13 cellular contexts compared by ENCODE assay signal in genomic region chr2:85216051-85216431, GRCh38.
DNase-seq lines count a peak whose midpoint lies in the region; FAIRE-seq and TF ChIP-seq lines count a peak whose summit lies in the region.
"Had no signal": no experiment of that assay in that cellular context is flagged by ENCODE, and none has a peak within 500 bp of the region (broad histone marks: within the 10 kb centered on the region; RNA-seq: fewer than 3 reads in every experiment).

No MANE protein-coding gene starts in this region.

- peak in 1 of 2 donors; percentile 39 for DNase-seq in breast epithelium (ENCODE audit: low spot score in 2 of 2)
- DNase-seq in MCF 10A (ENCODE audit: unreplicated experiment): no peak
- DNase-seq in H1 (ENCODE audit: low read depth in 1 of 2, low spot score in 2 of 2): no peak
- no peak for DNase-seq in type B pancreatic cell (ENCODE audit: extremely low spot score, unreplicated experiment)
- no peak for DNase-seq in activated naive CD4-positive, alpha-beta T cell (lab: John Stamatoyannopoulos, UW)
- no peak for DNase-seq in NCI-H2029 treated with DMSO at 0.1 percent for 48 hours (lab: John Stamatoyannopoulos, UW)
- no peak for DNase-seq in NCI-H69 (lab: John Stamatoyannopoulos, UW)
- DNase-seq: activated T-cell treated with anti-CD3 and anti-CD28 coated beads, Interleukin-2, amount 50 U/mL, for 4 hours; GDM1 had no signal

- H3K79me1 ChIP-seq in H1 (ENCODE audit: low read depth, low read length): peaks cover 19% of the 10 kb centered on the region

- no peak overlapping the region for H2AFZ ChIP-seq in H1 (ENCODE audit: low read length)
- peak overlapping the region; percentile 45 for H2AFZ ChIP-seq in neural cell (ENCODE audit: low read depth, low read length)

- peak overlapping the region in 2 of 3 donors; percentile 16 to 37 for H3K4me3 ChIP-seq in breast epithelium
- H3K4me3 ChIP-seq in H1 (ENCODE audit: extremely low read depth in 1 of 4, insufficient read depth in 2 of 4, low read depth in 3 of 4, low read length in 4 of 4): peak overlapping the region in 1 of 4 experiments; percentile 39; a peak in 1 of 8 replicates
- no peak overlapping the region for H3K4me3 ChIP-seq in neural cell (ENCODE audit: low read length)

- 0 out of 2 replicates have a peak overlapping the region, but pooled peaks have one; percentile 56 for H2AK5ac ChIP-seq in H1 (ENCODE audit: low read depth, low read length)

- H3K23me2 ChIP-seq in H1 (ENCODE audit: low read depth, low read length): no peaks in the 10 kb centered on the region

- no peaks in the 10 kb centered on the region for H3K9me3 ChIP-seq in breast epithelium
- no peaks in the 10 kb centered on the region for H3K9me3 ChIP-seq in H1 (ENCODE audit: insufficient read depth in 2 of 2, low read depth in 1 of 2, low read length in 1 of 2)
- H3K9me3 ChIP-seq in neural cell (ENCODE audit: low read length): no peaks in the 10 kb centered on the region

- peaks cover 28 to 36% of the 10 kb centered on the region in 2 experiments for H4K20me1 ChIP-seq in H1 (replicated peaks in 1 of 2; ENCODE audit: control insufficient read depth in 1 of 2, insufficient read depth in 2 of 2, low read length in 2 of 2)
- no peaks in the 10 kb centered on the region for H4K20me1 ChIP-seq in neural cell (ENCODE audit: insufficient read depth)

- H3K27me3 Mint-ChIP-seq in MCF 10A (ENCODE audit: insufficient read depth, unreplicated experiment) (no peaks in the 10 kb centered on the region), type B pancreatic cell (no peaks in the 10 kb centered on the region)

- H3K27ac ChIP-seq in breast epithelium: peak overlapping the region; percentile 89 to 91
- peak overlapping the region; percentile 62 for H3K27ac ChIP-seq in H1 (ENCODE audit: low read depth, low read length)
- no peak overlapping the region for H3K27ac ChIP-seq in neural cell (ENCODE audit: low read length)

- CTCF ChIA-PET in MCF 10A (lab: Yijun Ruan, JAX): no interaction called here
- CTCF ChIA-PET in H1 (lab: Charles Lee; ENCODE audit: partially characterized antibody): interaction anchor here (0.5 to 6.3 kb wide), 20 partner anchors 10 to 123 kb away, joined by 3 to 44 read pairs (median 4); no protein-coding TSS in a partner anchor

- WGBS in H1 (ENCODE audit: extremely low coverage in 1 of 2, insufficient coverage in 1 of 2, insufficient read length in 1 of 2, insufficient replicate concordance in 2 of 2, low coverage in 1 of 2, low lambda C conversion rate in 2 of 2, missing lambda C conversion rate in 1 of 2), 2 experiments: 47% methylated on average over 9 of the region's 9 CpGs; no CpG with 5 or more reads in 1 of the 2 experiments

- H2BK12ac ChIP-seq in H1 (ENCODE audit: low read depth, low read length): peak overlapping the region; percentile 69

- H4K91ac ChIP-seq in H1 (replicated peaks; ENCODE audit: insufficient read length, low read length): no peak overlapping the region

- TF ChIP-seq EP300 in H1 (IDR thresholded peaks at IDR 0.05; ENCODE audit: borderline replicate concordance in 1 of 2, low read depth in 2 of 2, low read length in 2 of 2) (no peak), neural cell (conservative IDR thresholded peaks at IDR 0.05; ENCODE audit: poor library complexity, severe bottlenecking) (no peak)

- H3K14ac ChIP-seq in H1 (ENCODE audit: insufficient read length): no peak overlapping the region

- H2BK20ac ChIP-seq in H1 (ENCODE audit: low read length): no peak overlapping the region

- H3K79me2 ChIP-seq in H1 (ENCODE audit: control insufficient read depth in 1 of 2, insufficient read depth in 2 of 2, low read length in 2 of 2) (peaks cover 6 to 88% of the 10 kb centered on the region in 2 experiments; a peak in 2 of 4 replicates), neural cell (replicated peaks; ENCODE audit: insufficient read depth, low read length) (no peaks in the 10 kb centered on the region)

- H3K4ac ChIP-seq in H1 (replicated peaks; ENCODE audit: insufficient read length, low read depth, low read length): no peak overlapping the region

- no peak overlapping the region; the same call in 1 of the 2 replicates for H2BK5ac ChIP-seq in H1 (ENCODE audit: low read depth, low read length)

- no peak for TF ChIP-seq POLR2A in breast epithelium (IDR thresholded peaks at IDR 0.05)
- TF ChIP-seq POLR2A in H1 (IDR thresholded peaks at IDR 0.05; ENCODE audit: control extremely low read depth in 1 of 2, low read depth in 2 of 2, low read length in 2 of 2): no peak

- H4K5ac ChIP-seq in H1 (ENCODE audit: insufficient read length, low read depth, low read length): no peak overlapping the region

- H3K56ac ChIP-seq in H1 (replicated peaks; ENCODE audit: insufficient read length, low read depth, low read length): no peak overlapping the region

- POLR2A ChIA-PET in MCF 10A (lab: Yijun Ruan, JAX): no interaction called here
- POLR2A ChIA-PET in H1 (lab: Charles Lee; ENCODE audit: partially characterized antibody): interaction anchor here (0.7 to 2.7 kb wide), 6 partner anchors 10 to 82 kb away, joined by 3 to 10 read pairs (median 8); partner anchors contain the start of gene TCF7L1

- no peak overlapping the region for H3K23ac ChIP-seq in H1 (ENCODE audit: insufficient read length)

- no peaks in the 10 kb centered on the region for H3F3A ChIP-seq in neural cell (ENCODE audit: insufficient read depth, low read length, poor library complexity, severe bottlenecking)

- no peaks in the 10 kb centered on the region for H3K9me2 ChIP-seq in neural cell (ENCODE audit: insufficient read depth, low read length)

- FAIRE-seq in H1 (lab: Jason Lieb, UNC): no peak
- FAIRE-seq: A204.1, endometrium, TTC549 had no signal

- TF ChIP-seq CTCF in breast epithelium (IDR thresholded peaks at IDR 0.05): no peak
- no peak for TF ChIP-seq CTCF in MCF 10A (IDR thresholded peaks at IDR 0.05; ENCODE audit: unreplicated experiment)
- TF ChIP-seq CTCF in H1 (IDR thresholded peaks at IDR 0.05; ENCODE audit: control extremely low read depth in 1 of 3, insufficient read depth in 1 of 3, low read depth in 1 of 3, low read length in 3 of 3): no peak
- TF ChIP-seq CTCF in neural cell (IDR thresholded peaks at IDR 0.05; ENCODE audit: poor library complexity, severe bottlenecking): no peak
- TF ChIP-seq CTCF in type B pancreatic cell (conservative IDR thresholded peaks at IDR 0.05): no peak

- no peaks in the 10 kb centered on the region for H3K36me3 ChIP-seq in breast epithelium
- H3K36me3 ChIP-seq in H1 (ENCODE audit: control insufficient read depth in 2 of 4, insufficient read depth in 4 of 4, low read length in 3 of 4): no peaks in the 10 kb centered on the region
- no peaks in the 10 kb centered on the region for H3K36me3 ChIP-seq in neural cell (ENCODE audit: insufficient read depth, low read length)

- no TSS peak for BruUV-seq in MCF 10A (replicated peaks; lab: Mats Ljungman, UMichigan)

- H3K4me1 ChIP-seq in breast epithelium (peaks cover 7 to 18% of the 10 kb centered on the region in 2 donors), H1 (replicated peaks in 1 of 4; ENCODE audit: control insufficient read depth in 3 of 4, insufficient read depth in 4 of 4, low read length in 3 of 4) (peaks cover 22 to 41% (median 27%) of the 10 kb centered on the region in 4 experiments)

- 0 out of 2 replicates have a peak overlapping the region, but pooled peaks have one; percentile 29 for H4K8ac ChIP-seq in H1 (ENCODE audit: extremely low read depth, insufficient read depth, low read length)

- no peak for TF ChIP-seq RAD21 in H1 (IDR thresholded peaks at IDR 0.05 in 1 of 2, conservative IDR thresholded peaks at IDR 0.05 in 1 of 2; ENCODE audit: low read depth in 2 of 2, low read length in 2 of 2)
- no peak for TF ChIP-seq RAD21 in neural cell (conservative IDR thresholded peaks at IDR 0.05)

- H2BK120ac ChIP-seq in H1 (replicated peaks; ENCODE audit: low read depth, low read length): no peak overlapping the region

- H3K9ac ChIP-seq in H1 (replicated peaks in 1 of 4; ENCODE audit: extremely low read depth in 1 of 4, low read depth in 3 of 4, low read length in 3 of 4) (no peak overlapping the region; a peak in 2 of 7 replicates), neural cell (ENCODE audit: low read length) (no peak overlapping the region)

- H3K4me1 Mint-ChIP-seq in MCF 10A (ENCODE audit: insufficient read depth, unreplicated experiment) (no peaks in the 10 kb centered on the region), type B pancreatic cell (ENCODE audit: unreplicated experiment) (peaks cover 57% of the 10 kb centered on the region)

- H3K18ac ChIP-seq in H1 (ENCODE audit: extremely low read depth, low read length): 0 out of 2 replicates have a peak overlapping the region, but pooled peaks have one; percentile 28

- intact Hi-C loops in breast epithelium (cut with DNase I; ENCODE audit: low total_unique reads): no loop called here
- intact Hi-C loops in MCF 10A (cut with micrococcal nuclease): loop anchor here (10.0 kb wide), 1 partner anchor 131 kb away; no protein-coding TSS in a partner anchor

- no peaks in the 10 kb centered on the region for H3K27me3 ChIP-seq in breast epithelium
- H3K27me3 ChIP-seq in H1 (replicated peaks in 1 of 4; ENCODE audit: control insufficient read depth in 3 of 4, extremely low read depth in 1 of 4, insufficient read depth in 3 of 4, low read length in 3 of 4): no peaks in the 10 kb centered on the region
- no peaks in the 10 kb centered on the region for H3K27me3 ChIP-seq in neural cell (ENCODE audit: insufficient read depth, low read depth, low read length)

- no peaks in the 10 kb centered on the region for H3K9me3 Mint-ChIP-seq in MCF 10A (ENCODE audit: unreplicated experiment)
- H3K9me3 Mint-ChIP-seq in type B pancreatic cell: no peaks in the 10 kb centered on the region
- H3K9me3 Mint-ChIP-seq: activated T-cell treated with anti-CD3 and anti-CD28 coated beads, Interleukin-2, amount 50 U/mL, for 4 hours had no signal

- H3K4me3 Mint-ChIP-seq in MCF 10A (ENCODE audit: unreplicated experiment) (no peak overlapping the region), type B pancreatic cell (peak overlapping the region; percentile 77)
- H3K4me3 Mint-ChIP-seq: activated T-cell treated with anti-CD3 and anti-CD28 coated beads, Interleukin-2, amount 50 U/mL, for 4 hours had no signal

- H3K27ac Mint-ChIP-seq in MCF 10A (ENCODE audit: low read depth, unreplicated experiment) (no peak overlapping the region), type B pancreatic cell (peak overlapping the region; percentile 86)

- no peaks in the 10 kb centered on the region for H3K36me3 Mint-ChIP-seq in MCF 10A (ENCODE audit: insufficient read depth, unreplicated experiment)
- no peaks in the 10 kb centered on the region for H3K36me3 Mint-ChIP-seq in type B pancreatic cell

- H3K4me2 ChIP-seq in H1 (ENCODE audit: insufficient read depth in 1 of 2, low read depth in 2 of 2, low read length in 2 of 2) (peak overlapping the region; percentile 35 to 58), neural cell (ENCODE audit: low read length) (no peak overlapping the region)

- H2BK15ac ChIP-seq in H1 (ENCODE audit: low read length): no peak overlapping the region

TF ChIP-seq in H1, 55 proteins besides CTCF, POLR2A, EP300 and RAD21 (continues in another document):
- TF ChIP-seq RBBP5 (IDR thresholded peaks at IDR 0.05; ENCODE audit: borderline replicate concordance, low read depth, low read length): 0 out of 2 replicates have a peak, but pooled peaks have one; percentile 47

TF ChIP-seq in neural cell, 6 proteins besides CTCF, POLR2A, EP300 and RAD21 (continues in another document):
- TF ChIP-seq EZH2 (IDR thresholded peaks at IDR 0.05; ENCODE audit: borderline replicate concordance, insufficient read depth, low read length, poor library complexity, severe bottlenecking): no peak
